ENCODE assay signal across 19 cellular contexts in genomic region chr2:55610954-55611743, GRCh38. TPM values are rescaled to one million over a fixed set of nuclear protein-coding genes. Genes with fewer than 3 reads are reported as not detected.
DNase-seq lines count a peak whose midpoint lies in the region; ATAC-seq and TF ChIP-seq lines count a peak whose summit lies in the region.
"Had no signal": no experiment of that assay in that cellular context is flagged by ENCODE, and none has a peak within 500 bp of the region (broad histone marks: within the 10 kb centered on the region; RNA-seq: fewer than 3 reads in every experiment).

No MANE protein-coding gene starts in this region.

- no peak overlapping the region for H3K4me2 ChIP-seq in osteoblast (ENCODE audit: insufficient read depth, low read length)

- peaks cover 68% of the 10 kb centered on the region for H3K4me1 ChIP-seq in CD4-positive, alpha-beta memory T cell (ENCODE audit: insufficient read depth, low read length)
- H3K4me1 ChIP-seq in body of pancreas, result peaks cover 51% of the 10 kb centered on the region
- peaks cover 9% of the 10 kb centered on the region for H3K4me1 ChIP-seq in osteoblast (ENCODE audit: insufficient read depth, low read length)
- H3K4me1 ChIP-seq: colonic mucosa had no signal

- WGBS in body of pancreas, 2 donors, result 85 to 89% methylated on average over 3 of the region's 3 CpGs

- H3K4me1 Mint-ChIP-seq in activated CD4-positive, alpha-beta T cell treated with anti-CD3 and anti-CD28 coated beads, Interleukin-2, amount 10 ng/mL, durations not matched to agents 7 days and 5 days, result peaks cover 46% of the 10 kb centered on the region
- peaks cover 38 to 74% (median 61%) of the 10 kb centered on the region in 4 donors for H3K4me1 Mint-ChIP-seq in CD4-positive, alpha-beta memory T cell
- H3K4me1 Mint-ChIP-seq in naive thymus-derived CD8-positive, alpha-beta T cell, result peaks cover 17 to 82% (median 61%) of the 10 kb centered on the region in 4 donors
- H3K4me1 Mint-ChIP-seq in stimulated activated naive B cell treated with anti-CD40 and anti-IgM and Interleukin-4, amounts not matched to agents 10 μg/mL and 1 μg/mL and 100 μg/mL, for 72 hours, result peaks cover 21 to 33% of the 10 kb centered on the region in 2 donors

- no peak overlapping the region for H2AFZ ChIP-seq in osteoblast (ENCODE audit: low read length)

- CTCF ChIA-PET in activated CD4-positive, alpha-beta T cell treated with anti-CD3 and anti-CD28 coated beads, Interleukin-2, amount 10 ng/mL, durations not matched to agents 7 days and 5 days (lab: Charles Lee), result interaction anchor here (0.7 kb wide), 1 partner anchor 1045 kb away, joined by 3 read pairs; no protein-coding TSS in a partner anchor
- CTCF ChIA-PET in CD4-positive, alpha-beta memory T cell (lab: Charles Lee; ENCODE audit: partially characterized antibody), result interaction anchor here (0.7 kb wide), 1 partner anchor 27 kb away, joined by 3 read pairs; no protein-coding TSS in a partner anchor

- peaks cover 90% of the 10 kb centered on the region for H3K79me2 ChIP-seq in osteoblast (ENCODE audit: insufficient read depth, low read length)

- H3K9me3 ChIP-seq in CD4-positive, alpha-beta memory T cell (ENCODE audit: control insufficient read depth in 1 of 2, low read length in 2 of 2), result no peaks in the 10 kb centered on the region
- H3K9me3 ChIP-seq in body of pancreas (no peaks in the 10 kb centered on the region), osteoblast (ENCODE audit: low read depth, low read length) (no peaks in the 10 kb centered on the region)
- H3K9me3 ChIP-seq: adrenal gland, colonic mucosa, Peyer's patch, upper lobe of right lung had no signal

- ATAC-seq in body of pancreas, result no peak
- no peak for ATAC-seq in naive thymus-derived CD8-positive, alpha-beta T cell
- no peak for ATAC-seq in stimulated activated naive B cell treated with anti-CD40 and anti-IgM and Interleukin-4, amounts not matched to agents 10 μg/mL and 1 μg/mL and 100 μg/mL, for 72 hours (replicated peaks)
- ATAC-seq: right cardiac atrium, upper lobe of right lung had no signal

- H3K36me3 ChIP-seq in CD4-positive, alpha-beta memory T cell (ENCODE audit: insufficient read depth, low read length), result peaks cover 16% of the 10 kb centered on the region
- peaks cover 0 to 5% of the 10 kb centered on the region in 2 donors for H3K36me3 ChIP-seq in body of pancreas (replicated peaks in 1 of 2; ENCODE audit: insufficient read depth in 1 of 2, low read depth in 2 of 2)
- H3K36me3 ChIP-seq in osteoblast (ENCODE audit: insufficient read depth, low read length), result peaks cover 40% of the 10 kb centered on the region
- H3K36me3 ChIP-seq: colonic mucosa had no signal

- no peaks in the 10 kb centered on the region for H3K27me3 Mint-ChIP-seq in activated CD4-positive, alpha-beta T cell treated with anti-CD3 and anti-CD28 coated beads, Interleukin-2, amount 10 ng/mL, durations not matched to agents 7 days and 5 days
- no peaks in the 10 kb centered on the region for H3K27me3 Mint-ChIP-seq in CD4-positive, alpha-beta memory T cell
- no peaks in the 10 kb centered on the region for H3K27me3 Mint-ChIP-seq in naive thymus-derived CD8-positive, alpha-beta T cell
- H3K27me3 Mint-ChIP-seq in stimulated activated naive B cell treated with anti-CD40 and anti-IgM and Interleukin-4, amounts not matched to agents 10 μg/mL and 1 μg/mL and 100 μg/mL, for 72 hours, result no peaks in the 10 kb centered on the region

- TF ChIP-seq CTCF in body of pancreas (IDR thresholded peaks at IDR 0.05) (no peak), osteoblast (IDR thresholded peaks at IDR 0.05; ENCODE audit: extremely low read depth, low read depth, low read length) (no peak)

- H3K4me3 Mint-ChIP-seq in activated CD4-positive, alpha-beta T cell treated with anti-CD3 and anti-CD28 coated beads, Interleukin-2, amount 10 ng/mL, durations not matched to agents 7 days and 5 days, result no peak overlapping the region
- H3K4me3 Mint-ChIP-seq in CD4-positive, alpha-beta memory T cell, result no peak overlapping the region
- no peak overlapping the region for H3K4me3 Mint-ChIP-seq in naive thymus-derived CD8-positive, alpha-beta T cell
- H3K4me3 Mint-ChIP-seq in stimulated activated naive B cell treated with anti-CD40 and anti-IgM and Interleukin-4, amounts not matched to agents 10 μg/mL and 1 μg/mL and 100 μg/mL, for 72 hours, result no peak overlapping the region
- H3K4me3 Mint-ChIP-seq: HFFc6 had no signal

- no peak for DNase-seq in activated CD4-positive, alpha-beta T cell treated with anti-CD3 and anti-CD28 coated beads, Interleukin-2, amount 10 ng/mL, durations not matched to agents 7 days and 5 days
- no peak for DNase-seq in activated CD4-positive, alpha-beta T cell treated with anti-CD3 and anti-CD28 coated beads for 1 hour
- no peak for DNase-seq in CD4-positive, alpha-beta memory T cell
- DNase-seq in body of pancreas (no peak), osteoblast (ENCODE audit: insufficient read length, low spot score, missing footprints) (no peak), DMS79 treated with DMSO at 0.1 percent for 48 hours (lab: John Stamatoyannopoulos, UW) (no peak)
- DNase-seq in naive thymus-derived CD8-positive, alpha-beta T cell, result no peak
- DNase-seq in stimulated activated naive B cell treated with anti-CD40 and anti-IgM and Interleukin-4, amounts not matched to agents 10 μg/mL and 1 μg/mL and 100 μg/mL, for 72 hours, result no peak
- DNase-seq: adrenal gland, colonic mucosa, HFFc6, kidney, NCI-H1105 treated with DMSO at 0.1 percent for 48 hours, NCI-H2107, NCI-H510A, Peyer's patch, right cardiac atrium, upper lobe of right lung had no signal

- TF ChIP-seq POLR2A in body of pancreas (IDR thresholded peaks at IDR 0.05), result no peak

- peaks cover 11% of the 10 kb centered on the region for H4K20me1 ChIP-seq in osteoblast (ENCODE audit: insufficient read depth, low read length)

- no peak overlapping the region for H3K4me3 ChIP-seq in CD4-positive, alpha-beta memory T cell (ENCODE audit: low read length in 2 of 2)
- no peak overlapping the region for H3K4me3 ChIP-seq in body of pancreas
- H3K4me3 ChIP-seq in osteoblast (ENCODE audit: insufficient read depth, low read length), result no peak overlapping the region
- H3K4me3 ChIP-seq: adrenal gland, colonic mucosa, lung, Peyer's patch, upper lobe of right lung had no signal

- intact Hi-C loops in CD4-positive, alpha-beta memory T cell (cut with micrococcal nuclease), result no loop called here
- intact Hi-C loops in body of pancreas (cut with DNase I), result no loop called here

- H3K36me3 Mint-ChIP-seq in activated CD4-positive, alpha-beta T cell treated with anti-CD3 and anti-CD28 coated beads, Interleukin-2, amount 10 ng/mL, durations not matched to agents 7 days and 5 days (ENCODE audit: low read depth), result peaks cover 47% of the 10 kb centered on the region
- H3K36me3 Mint-ChIP-seq in CD4-positive, alpha-beta memory T cell, result peaks cover 27 to 44% of the 10 kb centered on the region in 2 donors
- H3K36me3 Mint-ChIP-seq in naive thymus-derived CD8-positive, alpha-beta T cell, result peaks cover 0 to 68% (median 15%) of the 10 kb centered on the region in 3 donors
- H3K36me3 Mint-ChIP-seq in stimulated activated naive B cell treated with anti-CD40 and anti-IgM and Interleukin-4, amounts not matched to agents 10 μg/mL and 1 μg/mL and 100 μg/mL, for 72 hours, result peaks cover 17 to 35% of the 10 kb centered on the region in 2 donors

- POLR2A ChIA-PET in activated CD4-positive, alpha-beta T cell treated with anti-CD3 and anti-CD28 coated beads, Interleukin-2, amount 10 ng/mL, durations not matched to agents 7 days and 5 days (lab: Charles Lee), result interaction anchor here (0.6 to 0.7 kb wide), 3 partner anchors 9 to 61 kb away, joined by 3 to 9 read pairs (median 7); no protein-coding TSS in a partner anchor
- POLR2A ChIA-PET in CD4-positive, alpha-beta memory T cell (lab: Charles Lee; ENCODE audit: partially characterized antibody), result interaction anchor here (0.6 to 1.1 kb wide), 2 partner anchors 91 to 571 kb away, joined by 4 to 5 read pairs; partner anchors contain the start of gene CFAP36
- POLR2A ChIA-PET in naive thymus-derived CD8-positive, alpha-beta T cell (lab: Charles Lee), result interaction anchor here (0.7 kb wide), 1 partner anchor 663 kb away, joined by 3 read pairs; no protein-coding TSS in a partner anchor

- H3K27me3 ChIP-seq in CD4-positive, alpha-beta memory T cell (ENCODE audit: insufficient read depth, low read length), result no peaks in the 10 kb centered on the region
- H3K27me3 ChIP-seq in body of pancreas (no peaks in the 10 kb centered on the region), osteoblast (ENCODE audit: insufficient read depth, low read length) (no peaks in the 10 kb centered on the region)
- H3K27me3 ChIP-seq: adrenal gland, colonic mucosa, Peyer's patch, upper lobe of right lung had no signal

- H3K9me3 Mint-ChIP-seq in activated CD4-positive, alpha-beta T cell treated with anti-CD3 and anti-CD28 coated beads, Interleukin-2, amount 10 ng/mL, durations not matched to agents 7 days and 5 days, result no peaks in the 10 kb centered on the region
- H3K9me3 Mint-ChIP-seq in CD4-positive, alpha-beta memory T cell, result no peaks in the 10 kb centered on the region
- H3K9me3 Mint-ChIP-seq in naive thymus-derived CD8-positive, alpha-beta T cell, result no peaks in the 10 kb centered on the region
- no peaks in the 10 kb centered on the region for H3K9me3 Mint-ChIP-seq in stimulated activated naive B cell treated with anti-CD40 and anti-IgM and Interleukin-4, amounts not matched to agents 10 μg/mL and 1 μg/mL and 100 μg/mL, for 72 hours
- H3K9me3 Mint-ChIP-seq: HFFc6 had no signal

- H3K27ac Mint-ChIP-seq in activated CD4-positive, alpha-beta T cell treated with anti-CD3 and anti-CD28 coated beads, Interleukin-2, amount 10 ng/mL, durations not matched to agents 7 days and 5 days, result peak overlapping the region; percentile 10
- peak overlapping the region in 5 of 7 donors; percentile 10 to 75 (median 62) for H3K27ac Mint-ChIP-seq in CD4-positive, alpha-beta memory T cell
- H3K27ac Mint-ChIP-seq in naive thymus-derived CD8-positive, alpha-beta T cell, result peak overlapping the region in 8 of 10 donors; percentile 24 to 79 (median 66)
- no peak overlapping the region for H3K27ac Mint-ChIP-seq in stimulated activated naive B cell treated with anti-CD40 and anti-IgM and Interleukin-4, amounts not matched to agents 10 μg/mL and 1 μg/mL and 100 μg/mL, for 72 hours

- no peak overlapping the region for H3K27ac ChIP-seq in CD4-positive, alpha-beta memory T cell (ENCODE audit: low read depth, low read length)
- H3K27ac ChIP-seq in body of pancreas, result peak overlapping the region; percentile 50 to 89 (median 79)
- no peak overlapping the region for H3K27ac ChIP-seq in osteoblast (ENCODE audit: low read depth, low read length)
- H3K27ac ChIP-seq: adrenal gland, colonic mucosa, upper lobe of right lung had no signal

RNA-seq across cellular contexts. Expression of gene PPP4R3B, which starts 6.3 kb away (rescaled TPM):
- total RNA-seq in activated CD4-positive, alpha-beta T cell treated with anti-CD3 and anti-CD28 coated beads, Interleukin-2, amount 10 ng/mL, durations not matched to agents 7 days and 5 days, result 10 to 100 TPM; 76.1 to 80.9 TPM
- 100 to 1,000 TPM; 111 to 114 TPM for total RNA-seq in CD4-positive, alpha-beta memory T cell
- polyA plus RNA-seq in CD4-positive, alpha-beta memory T cell, result 10 to 100 TPM; 76.7 to 84.2 TPM
- total RNA-seq in body of pancreas, result 10 to 100 TPM; 46.4 to 50.1 TPM
- total RNA-seq in naive thymus-derived CD8-positive, alpha-beta T cell, result 100 to 1,000 TPM; 117 to 118 TPM
- polyA plus RNA-seq in naive thymus-derived CD8-positive, alpha-beta T cell, result 10 to 100 TPM; 59.2 to 75.2 (median 66.3) TPM
- 36.5 and 37.6 TPM in 2 replicates for total RNA-seq in osteoblast

Comparison
In these comparisons a context has a peak if more than half of its experiments do, and no peak if none do; other contexts are left out.
1. H3K27ac ChIP-seq: peak in body of pancreas (4 of 4); none in CD4-positive, alpha-beta memory T cell (single experiment) and osteoblast (single experiment).